Comparison of ENCODE assay signal across 1 cellular context in the genomic region with DNA sequence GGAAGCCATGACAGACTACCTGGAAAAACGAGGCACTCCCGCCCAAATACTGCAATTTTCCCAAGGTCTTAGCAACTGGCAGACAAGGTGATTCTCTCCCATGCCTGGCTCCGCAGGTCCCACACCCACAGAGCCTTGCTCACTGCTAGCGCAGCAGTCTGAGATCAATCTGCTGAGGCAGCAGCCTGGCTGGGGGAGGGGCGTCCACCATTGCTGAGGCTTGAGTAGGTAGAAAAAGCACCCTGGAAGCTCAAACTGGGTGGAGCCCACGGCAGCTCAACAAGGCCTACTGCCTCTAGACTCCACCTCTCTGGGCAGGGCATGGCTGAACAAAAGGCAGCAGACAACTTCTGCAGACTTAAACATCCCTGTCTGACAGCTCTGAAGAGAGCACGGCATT. TPM values are rescaled to one million over a fixed set of nuclear protein-coding genes. Genes with fewer than 3 reads are reported as not detected.
"Had no signal": no experiment of that assay in that cellular context is flagged by ENCODE, and none has a peak within 500 bp of the region (broad histone marks: within the 10 kb centered on the region; RNA-seq: fewer than 3 reads in every experiment).

No MANE protein-coding gene starts in this region.

RNA-seq across cellular contexts. Expression of gene CCDC77, which starts 58.4 kb away (rescaled TPM):
- total RNA-seq: ascending aorta had no signal
